26 cellular contexts compared by ENCODE assay signal in genomic region chr3:182180646-182181385, GRCh38.
DNase-seq lines count a peak whose midpoint lies in the region; ATAC-seq and TF ChIP-seq lines count a peak whose summit lies in the region.
"Had no signal": no experiment of that assay in that cellular context is flagged by ENCODE, and none has a peak within 500 bp of the region (broad histone marks: within the 10 kb centered on the region; RNA-seq: fewer than 3 reads in every experiment).

No MANE protein-coding gene starts in this region.

- H3K36me3 ChIP-seq in A673 (ENCODE audit: insufficient read depth, low read length, poor library complexity, severe bottlenecking), result no peaks in the 10 kb centered on the region
- no peaks in the 10 kb centered on the region for H3K36me3 ChIP-seq in GM23338 (ENCODE audit: insufficient read depth)
- H3K36me3 ChIP-seq in endodermal cell (ENCODE audit: control insufficient read depth, insufficient read depth, low read length), result no peaks in the 10 kb centered on the region
- H3K36me3 ChIP-seq: neutrophil, prostate gland, tibial nerve had no signal

- WGBS in endodermal cell (ENCODE audit: insufficient coverage in 1 of 2, insufficient read length in 1 of 2), 2 experiments, result 52 to 74% methylated on average over 8 to 9 of the region's 9 CpGs

- TF ChIP-seq CTCF in A673 (conservative IDR thresholded peaks at IDR 0.05; ENCODE audit: low read depth, low read length) (no peak), GM23338 (conservative IDR thresholded peaks at IDR 0.05; ENCODE audit: low read depth in 2 of 2) (no peak), endodermal cell (conservative IDR thresholded peaks at IDR 0.05) (no peak), mesothelial cell of epicardium (IDR thresholded peaks at IDR 0.05; ENCODE audit: unreplicated experiment) (no peak)

- no peak overlapping the region for H3K9ac ChIP-seq in endodermal cell (ENCODE audit: extremely low read depth, low read length, poor library complexity, severe bottlenecking)

- no peaks in the 10 kb centered on the region for H3K79me2 ChIP-seq in GM23338 (replicated peaks; ENCODE audit: insufficient read depth)

- H3K4me1 Mint-ChIP-seq in GM23338 (peaks cover 57% of the 10 kb centered on the region), endodermal cell (peaks cover 39% of the 10 kb centered on the region), mesothelial cell of epicardium (peaks cover 8% of the 10 kb centered on the region)

- no TSS peak for BruUV-seq in A673 (replicated peaks; lab: Mats Ljungman, UMichigan)

- DNase-seq in A673 (ENCODE audit: low spot score) (no peak), GM23338 (ENCODE audit: low spot score) (no peak), NCI-H2196 (lab: John Stamatoyannopoulos, UW; ENCODE audit: unreplicated experiment) (peak; percentile 54), endodermal cell (no peak), mesothelial cell of epicardium (ENCODE audit: low spot score in 2 of 2, unreplicated experiment in 2 of 2) (no peak), cortex of kidney (lab: John Stamatoyannopoulos, UW) (no peak), NCI-H2081 (lab: John Stamatoyannopoulos, UW) (no peak), NCI-H524 treated with DMSO at 0.1 percent for 48 hours (lab: John Stamatoyannopoulos, UW) (no peak)
- DNase-seq: activated CD4-positive, alpha-beta T cell treated with anti-CD3 and anti-CD28 coated beads for 1 hour; activated CD8-positive, alpha-beta T cell treated with anti-CD3 and anti-CD28 coated beads for 36 hours; activated effector memory CD4-positive, alpha-beta T cell treated with Interleukin-2 at 50 U/mL for 16 hours; cerebellar nuclear complex; GF-D8; glutamatergic neuron; HCEC 1CT; Kasumi-1; mammary epithelial cell; NCI-H2227 treated with DMSO at 0.1 percent for 48 hours; NK-92 treated with Interleukin-12 subunit alpha and Interleukin-12 subunit beta, amount 100 ng/mL, for 24 hours; SIG-M5; stimulated activated CD8-positive, alpha-beta memory T cell treated with anti-CD3 and anti-CD28 coated beads, Interleukin-4, amount 100 ng/mL, for 48 hours; T-helper 1 cell had no signal

- no peak overlapping the region for H3K4me3 Mint-ChIP-seq in GM23338
- no peak overlapping the region for H3K4me3 Mint-ChIP-seq in endodermal cell
- no peak overlapping the region for H3K4me3 Mint-ChIP-seq in mesothelial cell of epicardium
- H3K4me3 Mint-ChIP-seq: activated CD8-positive, alpha-beta T cell treated with anti-CD3 and anti-CD28 coated beads for 36 hours had no signal

- H3K9me3 ChIP-seq in A673 (ENCODE audit: low read depth, low read length, poor library complexity, severe bottlenecking) (no peaks in the 10 kb centered on the region), endodermal cell (ENCODE audit: control insufficient read depth, low read length) (no peaks in the 10 kb centered on the region)
- H3K9me3 ChIP-seq: neutrophil, prostate gland, tibial nerve had no signal

- no peaks in the 10 kb centered on the region for H3K9me2 ChIP-seq in GM23338 (ENCODE audit: insufficient read depth)

- H2AFZ ChIP-seq in GM23338, result peak overlapping the region; percentile 18; the same call in 1 of the 2 replicates

- 0 out of 2 replicates have a peak overlapping the region, but pooled peaks have one; percentile 7 for H3K4me2 ChIP-seq in GM23338

- H3K4me3 ChIP-seq in A673 (ENCODE audit: low read depth, low read length, poor library complexity, severe bottlenecking) (no peak overlapping the region), GM23338 (no peak overlapping the region), endodermal cell (ENCODE audit: low read length) (peak overlapping the region; percentile 30)
- H3K4me3 ChIP-seq: prostate gland, tibial nerve had no signal

- H3K27me3 ChIP-seq in A673 (replicated peaks; ENCODE audit: insufficient read depth, low read depth, low read length, poor library complexity), result no peaks in the 10 kb centered on the region
- H3K27me3 ChIP-seq in GM23338 (ENCODE audit: insufficient read depth), result no peaks in the 10 kb centered on the region
- peaks cover 72% of the 10 kb centered on the region for H3K27me3 ChIP-seq in endodermal cell (ENCODE audit: control insufficient read depth, insufficient read depth, low read length, poor library complexity, severe bottlenecking)
- H3K27me3 ChIP-seq: neutrophil, tibial nerve had no signal

- H3K27ac ChIP-seq in A673 (ENCODE audit: low read depth, low read length, poor library complexity, severe bottlenecking) (peak overlapping the region; percentile 22), GM23338 (ENCODE audit: low read depth) (no peak overlapping the region), endodermal cell (ENCODE audit: low read depth, low read length) (no peak overlapping the region)
- H3K27ac ChIP-seq: neutrophil, prostate gland, tibial nerve had no signal

- H3K27ac Mint-ChIP-seq in GM23338 (no peak overlapping the region), endodermal cell (no peak overlapping the region), mesothelial cell of epicardium (no peak overlapping the region)
- H3K27ac Mint-ChIP-seq: activated CD8-positive, alpha-beta T cell treated with anti-CD3 and anti-CD28 coated beads for 36 hours had no signal

- H3K9me3 Mint-ChIP-seq in GM23338, result no peaks in the 10 kb centered on the region
- H3K9me3 Mint-ChIP-seq in endodermal cell, result no peaks in the 10 kb centered on the region
- no peaks in the 10 kb centered on the region for H3K9me3 Mint-ChIP-seq in mesothelial cell of epicardium
- H3K9me3 Mint-ChIP-seq: activated CD8-positive, alpha-beta T cell treated with anti-CD3 and anti-CD28 coated beads for 36 hours had no signal

- POLR2A ChIA-PET in A673 (lab: Charles Lee; ENCODE audit: low non-redundant PET), result no interaction called here

- H3F3A ChIP-seq in GM23338 (replicated peaks; ENCODE audit: low read depth), result no peaks in the 10 kb centered on the region

- intact Hi-C loops in A673 (cut with micrococcal nuclease; ENCODE audit: unreplicated experiment), result loop anchor here (5.0 kb wide), 1 partner anchor 436 kb away; no protein-coding TSS in a partner anchor

- H3K27me3 Mint-ChIP-seq in GM23338 (ENCODE audit: insufficient read depth, low read depth, poor library complexity), result peaks cover 4% of the 10 kb centered on the region
- peaks cover 85% of the 10 kb centered on the region for H3K27me3 Mint-ChIP-seq in endodermal cell (ENCODE audit: insufficient read depth)
- peaks cover 21% of the 10 kb centered on the region for H3K27me3 Mint-ChIP-seq in mesothelial cell of epicardium (ENCODE audit: low read depth)
- H3K27me3 Mint-ChIP-seq: activated CD8-positive, alpha-beta T cell treated with anti-CD3 and anti-CD28 coated beads for 36 hours had no signal

- no peaks in the 10 kb centered on the region for H4K20me1 ChIP-seq in GM23338 (replicated peaks; ENCODE audit: insufficient read depth)

- ATAC-seq in GM23338, result peak; percentile 34; the same call in 1 of the 3 replicates
- ATAC-seq: activated CD8-positive, alpha-beta T cell treated with anti-CD3 and anti-CD28 coated beads for 36 hours; Panc1 had no signal

- H3K36me3 Mint-ChIP-seq in GM23338 (ENCODE audit: low read depth), result no peaks in the 10 kb centered on the region
- H3K36me3 Mint-ChIP-seq in endodermal cell (ENCODE audit: low read depth), result no peaks in the 10 kb centered on the region
- no peaks in the 10 kb centered on the region for H3K36me3 Mint-ChIP-seq in mesothelial cell of epicardium

- H3K4me1 ChIP-seq in A673 (ENCODE audit: insufficient read depth, low read length, poor library complexity, severe bottlenecking) (peaks cover 43% of the 10 kb centered on the region), GM23338 (ENCODE audit: insufficient read depth) (peaks cover 51% of the 10 kb centered on the region), endodermal cell (ENCODE audit: control insufficient read depth, insufficient read depth, low read length) (peaks cover 15% of the 10 kb centered on the region)
- H3K4me1 ChIP-seq: prostate gland, tibial nerve had no signal

- CTCF ChIA-PET in A673 (lab: Charles Lee), result no interaction called here

TF ChIP-seq in GM23338, 12 proteins besides CTCF, POLR2A, EP300 and RAD21:
- no peak for TF ChIP-seq STAT1 (IDR thresholded peaks at IDR 0.05; ENCODE audit: unreplicated experiment)
- no peak for TF ChIP-seq ETS1 (IDR thresholded peaks at IDR 0.05)
- TF ChIP-seq POLR2AphosphoS5 (IDR thresholded peaks at IDR 0.05; ENCODE audit: low read depth), result no peak
- no peak for TF ChIP-seq EZH2phosphoT487 (IDR thresholded peaks at IDR 0.05; ENCODE audit: unreplicated experiment)
- no peak for TF ChIP-seq ZNF114 (CRISPR knock-in tag; IDR thresholded peaks at IDR 0.05)
- TF ChIP-seq EZH2 (IDR thresholded peaks at IDR 0.05; ENCODE audit: low read depth, unreplicated experiment), result no peak
